10 cellular contexts compared by ENCODE assay signal in genomic region chr14:72643317-72643801, GRCh38.
DNase-seq lines count a peak whose midpoint lies in the region; ATAC-seq and TF ChIP-seq lines count a peak whose summit lies in the region.
"Had no signal": no experiment of that assay in that cellular context is flagged by ENCODE, and none has a peak within 500 bp of the region (broad histone marks: within the 10 kb centered on the region; RNA-seq: fewer than 3 reads in every experiment).

No MANE protein-coding gene starts in this region.

- H3K4me1 ChIP-seq in ACC112 (ENCODE audit: control insufficient read depth, insufficient read depth, low read length, unreplicated experiment), result peaks cover 33% of the 10 kb centered on the region
- peaks cover 21% of the 10 kb centered on the region for H3K4me1 ChIP-seq in mammary epithelial cell (ENCODE audit: insufficient read depth, low read length)
- H3K4me1 ChIP-seq in left lung, result no peaks in the 10 kb centered on the region
- no peaks in the 10 kb centered on the region for H3K4me1 ChIP-seq in suprapubic skin

- dilution Hi-C loops in mammary epithelial cell (cut with HindIII; ENCODE audit: low sequenced_read_pairs), result no loop called here

- H3K4me3 ChIP-seq in ACC112 (ENCODE audit: low read depth, low read length) (no peak overlapping the region), mammary epithelial cell (replicated peaks in 1 of 3; ENCODE audit: insufficient read depth in 1 of 3, low read depth in 2 of 3, low read length in 3 of 3) (no peak overlapping the region), left lung (no peak overlapping the region), suprapubic skin (no peak overlapping the region), H7 (ENCODE audit: insufficient read depth, low read depth, low read length) (no peak overlapping the region)
- H3K4me3 ChIP-seq: SK-N-MC had no signal

- DNase-seq in M059J (ENCODE audit: low read depth) (peak; percentile 98), mammary epithelial cell (peak; percentile 96), left lung (no peak), suprapubic skin (ENCODE audit: low spot score in 2 of 2) (no peak), H7 (no peak)
- DNase-seq in activated CD4-positive, alpha-beta T cell treated with anti-CD3 and anti-CD28 coated beads, Interleukin-2, amount 50 U/mL, for 48 hours, result no peak

- H4K20me1 ChIP-seq in mammary epithelial cell (ENCODE audit: insufficient read depth, low read length), result no peaks in the 10 kb centered on the region

- H3K9me3 ChIP-seq in mammary epithelial cell (replicated peaks; ENCODE audit: insufficient read depth, low read length), result peaks cover 9% of the 10 kb centered on the region
- H3K9me3 ChIP-seq in left lung, result peaks cover 0 to 6% of the 10 kb centered on the region in 2 donors
- no peaks in the 10 kb centered on the region for H3K9me3 ChIP-seq in suprapubic skin

- H3K27me3 ChIP-seq in ACC112 (ENCODE audit: insufficient read depth, low read length), result no peaks in the 10 kb centered on the region
- H3K27me3 ChIP-seq in mammary epithelial cell (ENCODE audit: insufficient read depth, low read length), result no peaks in the 10 kb centered on the region
- H3K27me3 ChIP-seq in left lung, result no peaks in the 10 kb centered on the region
- H3K27me3 ChIP-seq in suprapubic skin, result no peaks in the 10 kb centered on the region
- H3K27me3 ChIP-seq in H7 (ENCODE audit: control insufficient read depth, insufficient read depth, low read length), result no peaks in the 10 kb centered on the region

- ATAC-seq in left lung (peak; percentile 77), GM21381 (IDR thresholded peaks at IDR 0.05; ENCODE audit: unreplicated experiment) (no peak)

- TF ChIP-seq CTCF in mammary epithelial cell (conservative IDR thresholded peaks at IDR 0.05 in 1 of 2, IDR thresholded peaks at IDR 0.05 in 1 of 2; ENCODE audit: extremely low read depth in 1 of 2, insufficient read depth in 1 of 2, low read depth in 1 of 2, low read length in 2 of 2) (no peak), left lung (IDR thresholded peaks at IDR 0.05) (no peak), suprapubic skin (IDR thresholded peaks at IDR 0.05) (no peak)

- peak overlapping the region; percentile 37 for H3K9ac ChIP-seq in mammary epithelial cell (ENCODE audit: insufficient read depth, low read length)

- 7% methylated on average over 3 of the region's 5 CpGs for WGBS in mammary epithelial cell (ENCODE audit: low coverage, missing lambda C conversion rate)
- WGBS in suprapubic skin, result 58% methylated on average over 5 of the region's 5 CpGs

- BruUV-seq in mammary epithelial cell (replicated peaks; lab: Mats Ljungman, UMichigan), result no TSS peak

- H3K27ac ChIP-seq in ACC112 (ENCODE audit: low read depth, low read length), result peak overlapping the region; percentile 58
- H3K27ac ChIP-seq in mammary epithelial cell (ENCODE audit: insufficient read depth, low read depth, low read length), result peak overlapping the region; percentile 76
- H3K27ac ChIP-seq in left lung, result no peak overlapping the region
- H3K27ac ChIP-seq in suprapubic skin, result no peak overlapping the region
- H3K27ac ChIP-seq: C4-2B, SK-N-MC had no signal

- in situ Hi-C loops in mammary epithelial cell (cut with MboI; ENCODE audit: low sequenced_read_pairs in 2 of 2), result no loop called here

- CTCF ChIA-PET in mammary epithelial cell (lab: Charles Lee; ENCODE audit: low non-redundant PET), result interaction anchor here (0.6 kb wide), 1 partner anchor 98 kb away, joined by 3 read pairs; no protein-coding TSS in a partner anchor

- no peak for TF ChIP-seq POLR2A in suprapubic skin (IDR thresholded peaks at IDR 0.05)

- H2AFZ ChIP-seq in ACC112 (ENCODE audit: low read length, unreplicated experiment) (no peak overlapping the region), mammary epithelial cell (ENCODE audit: low read depth, low read length) (peak overlapping the region; percentile 85)

- H3K36me3 ChIP-seq in ACC112 (ENCODE audit: insufficient read depth, low read length) (peaks cover 10% of the 10 kb centered on the region), mammary epithelial cell (ENCODE audit: insufficient read depth, low read length) (no peaks in the 10 kb centered on the region), left lung (no peaks in the 10 kb centered on the region), suprapubic skin (no peaks in the 10 kb centered on the region), H7 (replicated peaks; ENCODE audit: control insufficient read depth, insufficient read depth, low read length) (no peaks in the 10 kb centered on the region)

- TF ChIP-seq EP300 in suprapubic skin (IDR thresholded peaks at IDR 0.05), result no peak

- no peaks in the 10 kb centered on the region for H3K79me2 ChIP-seq in ACC112 (ENCODE audit: control insufficient read depth, insufficient read depth, low read length, unreplicated experiment)
- no peaks in the 10 kb centered on the region for H3K79me2 ChIP-seq in mammary epithelial cell (ENCODE audit: insufficient read depth, low read length)

- intact Hi-C loops in mammary epithelial cell (cut with micrococcal nuclease) (loop anchor here (1.0 kb wide), 2 partner anchors 22 to 35 kb away; no protein-coding TSS in a partner anchor), left lung (cut with DNase I) (no loop called here)

- H3K4me2 ChIP-seq in mammary epithelial cell (ENCODE audit: insufficient read depth, low read depth, low read length), result peak overlapping the region; percentile 37

Comparison
In these comparisons a context has a peak if more than half of its experiments do, and no peak if none do; other contexts are left out.
1. H3K27ac ChIP-seq: peak in ACC112 (single experiment) and mammary epithelial cell (single experiment); none in left lung (0 of 2) and suprapubic skin (single experiment).
2. DNase-seq: peak in M059J (single experiment) and mammary epithelial cell (single experiment); none in left lung (0 of 2), activated CD4-positive, alpha-beta T cell treated with anti-CD3 and anti-CD28 coated beads, Interleukin-2, amount 50 U/mL, for 48 hours (0 of 2), suprapubic skin (0 of 2) and H7 (single experiment).